Comparison of ENCODE assay signal across 18 cellular contexts in the genomic region with DNA sequence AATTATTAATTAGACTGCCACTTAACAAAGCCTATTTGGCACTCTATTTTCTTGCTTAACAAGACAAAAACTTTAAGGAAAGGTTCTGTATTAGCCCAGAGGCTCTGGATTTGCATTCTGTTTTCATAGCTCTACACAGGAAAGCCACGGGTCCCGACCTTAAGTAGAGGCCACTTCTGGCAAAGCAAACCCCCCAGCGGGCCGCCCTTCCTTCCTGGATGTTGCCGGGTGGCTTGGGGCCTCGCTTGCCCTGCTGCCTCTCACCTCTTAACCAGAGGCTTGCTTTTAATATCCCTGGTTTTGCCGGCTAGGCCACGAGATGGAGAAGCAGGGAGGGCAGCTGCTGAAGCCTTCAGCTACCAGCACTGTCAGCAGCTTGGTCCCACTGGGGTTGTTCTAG. TPM values are rescaled to one million over a fixed set of nuclear protein-coding genes. Genes with fewer than 3 reads are reported as not detected.
"Had no signal": no experiment of that assay in that cellular context is flagged by ENCODE, and none has a peak within 500 bp of the region (broad histone marks: within the 10 kb centered on the region; RNA-seq: fewer than 3 reads in every experiment).

No MANE protein-coding gene starts in this region.

- H3K4me1 ChIP-seq: prostate gland had no signal

- DNase-seq: activated CD4-positive, alpha-beta T cell treated with anti-CD3 and anti-CD28 coated beads for 36 hours; activated CD4-positive, alpha-beta T cell treated with anti-CD3 and anti-CD28 coated beads, Interleukin-2, amount 50 U/mL, for 48 hours; activated CD8-positive, alpha-beta memory T cell treated with anti-CD3 and anti-CD28 coated beads, Interleukin-2, amount 10 ng/mL, durations not matched to agents 7 days and 5 days; anterior cingulate cortex; central memory CD4-positive, alpha-beta T cell; stimulated activated CD4-positive, alpha-beta T cell treated with anti-CD3 and anti-CD28 coated beads, Interleukin-4, amount 100 ng/mL, for 4 hours; SW 1271; T-helper 2 cell had no signal

- H3K9me3 Mint-ChIP-seq: neural progenitor cell; stimulated activated memory B cell treated with anti-CD40 and anti-IgM and Interleukin-4, amounts not matched to agents 10 μg/mL and 1 μg/mL and 100 μg/mL, for 72 hours; WTC11 had no signal

- H3K36me3 Mint-ChIP-seq: activated CD8-positive, alpha-beta memory T cell treated with anti-CD3 and anti-CD28 coated beads, Interleukin-2, amount 10 ng/mL, durations not matched to agents 7 days and 5 days; brain; neural progenitor cell; stimulated activated memory B cell treated with anti-CD40 and anti-IgM and Interleukin-4, amounts not matched to agents 10 μg/mL and 1 μg/mL and 100 μg/mL, for 72 hours; WTC11 had no signal

- H3K9me3 ChIP-seq: prostate gland, SJSA1, thoracic aorta had no signal

- H3K36me3 ChIP-seq: neural progenitor cell, prostate gland, SJSA1, thoracic aorta had no signal

- ATAC-seq: activated CD4-positive, alpha-beta T cell treated with anti-CD3 and anti-CD28 coated beads for 36 hours; activated CD8-positive, alpha-beta memory T cell treated with anti-CD3 and anti-CD28 coated beads, Interleukin-2, amount 10 ng/mL, durations not matched to agents 7 days and 5 days; sciatic nerve; stimulated activated memory B cell treated with anti-CD40 and anti-IgM and Interleukin-4, amounts not matched to agents 10 μg/mL and 1 μg/mL and 100 μg/mL, for 72 hours; WTC11 had no signal

- H3K4me3 ChIP-seq: lung, neural progenitor cell, prostate gland, SJSA1, smooth muscle cell, thoracic aorta had no signal

- H3K27ac Mint-ChIP-seq: activated CD4-positive, alpha-beta T cell treated with anti-CD3 and anti-CD28 coated beads for 36 hours; activated CD8-positive, alpha-beta memory T cell treated with anti-CD3 and anti-CD28 coated beads, Interleukin-2, amount 10 ng/mL, durations not matched to agents 7 days and 5 days; neural progenitor cell; stimulated activated memory B cell treated with anti-CD40 and anti-IgM and Interleukin-4, amounts not matched to agents 10 μg/mL and 1 μg/mL and 100 μg/mL, for 72 hours; WTC11 had no signal

- H3K4me3 Mint-ChIP-seq: activated CD4-positive, alpha-beta T cell treated with anti-CD3 and anti-CD28 coated beads for 36 hours; activated CD8-positive, alpha-beta memory T cell treated with anti-CD3 and anti-CD28 coated beads, Interleukin-2, amount 10 ng/mL, durations not matched to agents 7 days and 5 days; stimulated activated memory B cell treated with anti-CD40 and anti-IgM and Interleukin-4, amounts not matched to agents 10 μg/mL and 1 μg/mL and 100 μg/mL, for 72 hours; WTC11 had no signal

- H3K27ac ChIP-seq: neural progenitor cell, prostate gland, SJSA1, thoracic aorta had no signal

RNA-seq across cellular contexts. Expression of a gene that starts 4.4 kb away (rescaled TPM):
- total RNA-seq: SJSA1, smooth muscle cell had no signal
